ENCODE assay signal across 27 cellular contexts in genomic region chr1:84254703-84255238, GRCh38. TPM values are rescaled to one million over a fixed set of nuclear protein-coding genes. Genes with fewer than 3 reads are reported as not detected.
DNase-seq lines count a peak whose midpoint lies in the region; ATAC-seq and TF ChIP-seq lines count a peak whose summit lies in the region.
"Had no signal": no experiment of that assay in that cellular context is flagged by ENCODE, and none has a peak within 500 bp of the region (broad histone marks: within the 10 kb centered on the region; RNA-seq: fewer than 3 reads in every experiment).

No MANE protein-coding gene starts in this region.

- H3K9ac ChIP-seq in IMR-90 (ENCODE audit: low read depth, low read length), result no peak overlapping the region
- H3K9ac ChIP-seq: SK-N-SH had no signal

- peaks cover 2% of the 10 kb centered on the region for H3K36me3 Mint-ChIP-seq in chondrocyte (ENCODE audit: low read depth)
- H3K36me3 Mint-ChIP-seq in effector memory CD8-positive, alpha-beta T cell (ENCODE audit: insufficient read depth), result no peaks in the 10 kb centered on the region
- H3K36me3 Mint-ChIP-seq: activated naive CD8-positive, alpha-beta T cell treated with anti-CD3 and anti-CD28 coated beads, Interleukin-2, amount 10 ng/mL, durations not matched to agents 7 days and 5 days; CD4-positive, CD25-positive, alpha-beta regulatory T cell; stimulated activated effector memory CD8-positive, alpha-beta T cell treated with anti-CD3 and anti-CD28 coated beads, Interleukin-12 subunit alpha, Interleukin-12 subunit beta, amount 100 ng/mL, for 72 hours had no signal

- no peak for DNase-seq in IMR-90
- no peak for DNase-seq in chondrocyte (ENCODE audit: low spot score)
- no peak for DNase-seq in mucosa of descending colon
- no peak for DNase-seq in thyroid gland
- no peak for DNase-seq in effector memory CD8-positive, alpha-beta T cell
- DNase-seq in globus pallidus (ENCODE audit: low spot score), result no peak
- DNase-seq: activated CD4-positive, alpha-beta memory T cell treated with anti-CD3 and anti-CD28 coated beads, Interleukin-2, amount 10 ng/mL, durations not matched to agents 7 days and 5 days; activated CD4-positive, alpha-beta T cell treated with anti-CD3 and anti-CD28 coated beads for 1 hour; activated effector memory CD4-positive, alpha-beta T cell treated with Interleukin-2 at 50 U/mL for 16 hours; activated naive CD8-positive, alpha-beta T cell treated with anti-CD3 and anti-CD28 coated beads, Interleukin-2, amount 10 ng/mL, durations not matched to agents 7 days and 5 days; CD4-positive, CD25-positive, alpha-beta regulatory T cell; kidney; lower lobe of right lung; NCI-H1436; SK-N-SH; stimulated activated CD4-positive, alpha-beta T cell treated with anti-CD3 and anti-CD28 coated beads, Interleukin-4, amount 100 ng/mL, for 24 hours; T-helper 2 cell; uterus had no signal

- peak overlapping the region; percentile 4; the same call in 1 of the 2 replicates for H4K5ac ChIP-seq in IMR-90 (ENCODE audit: low read depth, low read length)

- no peaks in the 10 kb centered on the region for H4K20me1 ChIP-seq in IMR-90 (ENCODE audit: insufficient read depth, low read length)

- POLR2A ChIA-PET in IMR-90 (lab: Charles Lee; ENCODE audit: unreplicated experiment), result no interaction called here

- H2BK15ac ChIP-seq in IMR-90 (ENCODE audit: low read depth, low read length), result peak overlapping the region; percentile 27; the same call in 1 of the 3 replicates

- CTCF ChIA-PET in IMR-90 (lab: Yijun Ruan, JAX), result no interaction called here

- no peak overlapping the region for H2BK5ac ChIP-seq in IMR-90 (ENCODE audit: low read depth, low read length, poor library complexity, severe bottlenecking)

- in situ Hi-C loops in IMR-90 (cut with MboI; ENCODE audit: low sequenced_read_pairs), result no loop called here

- peaks cover 12% of the 10 kb centered on the region for H3K9me3 Mint-ChIP-seq in chondrocyte (ENCODE audit: low read depth)
- no peaks in the 10 kb centered on the region for H3K9me3 Mint-ChIP-seq in effector memory CD8-positive, alpha-beta T cell
- H3K9me3 Mint-ChIP-seq: activated CD4-positive, alpha-beta memory T cell treated with anti-CD3 and anti-CD28 coated beads, Interleukin-2, amount 10 ng/mL, durations not matched to agents 7 days and 5 days had no signal

- H3K27ac ChIP-seq in IMR-90 (ENCODE audit: insufficient read depth, low read length), result no peak overlapping the region
- H3K27ac ChIP-seq in thyroid gland, result peak overlapping the region; percentile 67 to 87 (median 69)
- H3K27ac ChIP-seq: lower lobe of right lung, right atrium auricular region, uterus had no signal

- H2AFZ ChIP-seq in IMR-90 (replicated peaks; ENCODE audit: low read length, poor library complexity), result no peak overlapping the region

- no peak overlapping the region for H3K56ac ChIP-seq in IMR-90 (ENCODE audit: extremely low read depth, insufficient read depth, low read length)

- H3K23ac ChIP-seq in IMR-90 (ENCODE audit: low read depth, low read length), result no peak overlapping the region

- ATAC-seq in IMR-90 (ENCODE audit: low read depth) (no peak), mucosa of descending colon (peak; percentile 73), GM18858 (IDR thresholded peaks at IDR 0.05; ENCODE audit: unreplicated experiment) (no peak), GM21360 (IDR thresholded peaks at IDR 0.05; ENCODE audit: unreplicated experiment) (no peak)
- no peak for ATAC-seq in effector memory CD8-positive, alpha-beta T cell (replicated peaks)
- ATAC-seq: GM12878; stimulated activated effector memory CD8-positive, alpha-beta T cell treated with anti-CD3 and anti-CD28 coated beads, Interleukin-12 subunit alpha, Interleukin-12 subunit beta, amount 100 ng/mL, for 72 hours had no signal

- WGBS in IMR-90 (ENCODE audit: extremely low coverage in 2 of 2, insufficient read length in 1 of 2), 2 experiments, result 100% methylated on average over 1 of the region's 2 CpGs; no CpG with 5 or more reads in 1 of the 2 experiments
- WGBS in thyroid gland, 2 donors, result 74 to 75% methylated on average over 2 of the region's 2 CpGs

- H4K91ac ChIP-seq in IMR-90 (ENCODE audit: insufficient read depth, low read depth, low read length), result no peak overlapping the region

- dilution Hi-C loops in IMR-90 (cut with HindIII; ENCODE audit: low sequenced_read_pairs, unreplicated experiment), result no loop called here

- H3K36me3 ChIP-seq in IMR-90 (ENCODE audit: control insufficient read depth, insufficient read depth, low read length), result no peaks in the 10 kb centered on the region
- H3K36me3 ChIP-seq in mucosa of descending colon (ENCODE audit: low read depth), result no peaks in the 10 kb centered on the region
- H3K36me3 ChIP-seq in thyroid gland, result no peaks in the 10 kb centered on the region
- H3K36me3 ChIP-seq: lower lobe of right lung, pancreas, right atrium auricular region, uterus had no signal

- H3K4me3 Mint-ChIP-seq in chondrocyte (ENCODE audit: unreplicated experiment), result no peak overlapping the region
- no peak overlapping the region for H3K4me3 Mint-ChIP-seq in effector memory CD8-positive, alpha-beta T cell
- H3K4me3 Mint-ChIP-seq: activated CD4-positive, alpha-beta memory T cell treated with anti-CD3 and anti-CD28 coated beads, Interleukin-2, amount 10 ng/mL, durations not matched to agents 7 days and 5 days; activated naive CD8-positive, alpha-beta T cell treated with anti-CD3 and anti-CD28 coated beads, Interleukin-2, amount 10 ng/mL, durations not matched to agents 7 days and 5 days; CD4-positive, CD25-positive, alpha-beta regulatory T cell; central memory CD8-positive, alpha-beta T cell; IgD-negative memory B cell; nephron; stimulated activated effector memory CD8-positive, alpha-beta T cell treated with anti-CD3 and anti-CD28 coated beads, Interleukin-12 subunit alpha, Interleukin-12 subunit beta, amount 100 ng/mL, for 72 hours had no signal

- H3K4me3 ChIP-seq in IMR-90 (ENCODE audit: insufficient read depth, low read depth, low read length) (no peak overlapping the region), mucosa of descending colon (no peak overlapping the region), thyroid gland (replicated peaks in 1 of 3) (no peak overlapping the region)
- H3K4me3 ChIP-seq: GM12878, lower lobe of right lung, pancreas, right atrium auricular region, uterus had no signal

- H2AK5ac ChIP-seq in IMR-90 (ENCODE audit: low read depth, low read length), result no peak overlapping the region

- TF ChIP-seq POLR2A in IMR-90 (IDR thresholded peaks at IDR 0.05; ENCODE audit: low read depth, low read length) (no peak), thyroid gland (IDR thresholded peaks at IDR 0.05) (no peak)

- peak overlapping the region; percentile 96 for H3K27ac Mint-ChIP-seq in chondrocyte (ENCODE audit: unreplicated experiment)
- H3K27ac Mint-ChIP-seq in effector memory CD8-positive, alpha-beta T cell, result no peak overlapping the region
- H3K27ac Mint-ChIP-seq: activated CD4-positive, alpha-beta memory T cell treated with anti-CD3 and anti-CD28 coated beads, Interleukin-2, amount 10 ng/mL, durations not matched to agents 7 days and 5 days; activated naive CD8-positive, alpha-beta T cell treated with anti-CD3 and anti-CD28 coated beads, Interleukin-2, amount 10 ng/mL, durations not matched to agents 7 days and 5 days; CD4-positive, CD25-positive, alpha-beta regulatory T cell; IgD-negative memory B cell; nephron; stimulated activated effector memory CD8-positive, alpha-beta T cell treated with anti-CD3 and anti-CD28 coated beads, Interleukin-12 subunit alpha, Interleukin-12 subunit beta, amount 100 ng/mL, for 72 hours had no signal

- 0 out of 2 replicates have a peak overlapping the region, but pooled peaks have one; percentile 1 for H3K14ac ChIP-seq in IMR-90 (replicated peaks; ENCODE audit: low read depth, low read length)

- H3K79me1 ChIP-seq in IMR-90 (ENCODE audit: low read depth in 1 of 2, low read length in 2 of 2), result no peaks in the 10 kb centered on the region

- no peaks in the 10 kb centered on the region for H3K27me3 Mint-ChIP-seq in chondrocyte (ENCODE audit: low read depth)
- H3K27me3 Mint-ChIP-seq in effector memory CD8-positive, alpha-beta T cell, result no peaks in the 10 kb centered on the region
- H3K27me3 Mint-ChIP-seq: activated CD4-positive, alpha-beta memory T cell treated with anti-CD3 and anti-CD28 coated beads, Interleukin-2, amount 10 ng/mL, durations not matched to agents 7 days and 5 days; activated naive CD8-positive, alpha-beta T cell treated with anti-CD3 and anti-CD28 coated beads, Interleukin-2, amount 10 ng/mL, durations not matched to agents 7 days and 5 days; CD4-positive, CD25-positive, alpha-beta regulatory T cell; central memory CD8-positive, alpha-beta T cell; IgD-negative memory B cell had no signal

- H3K27me3 ChIP-seq in IMR-90 (ENCODE audit: control insufficient read depth, insufficient read depth, low read length) (no peaks in the 10 kb centered on the region), thyroid gland (no peaks in the 10 kb centered on the region)
- H3K27me3 ChIP-seq: pancreas, right atrium auricular region, uterus had no signal

- H2BK20ac ChIP-seq in IMR-90 (ENCODE audit: low read depth, low read length), result peak overlapping the region; percentile 82; the same call in 1 of the 2 replicates

- peak overlapping the region; percentile 25; the same call in 1 of the 2 replicates for H3K18ac ChIP-seq in IMR-90 (ENCODE audit: low read depth, low read length)

- peaks cover 9% of the 10 kb centered on the region for H3K9me1 ChIP-seq in IMR-90 (ENCODE audit: insufficient read depth, low read length)

- H3K4me2 ChIP-seq in IMR-90 (ENCODE audit: low read depth, low read length), result no peak overlapping the region

- H2BK120ac ChIP-seq in IMR-90 (ENCODE audit: low read depth, low read length), result peak overlapping the region; percentile 17; the same call in 1 of the 2 replicates

- peaks cover 41% of the 10 kb centered on the region for H3K4me1 Mint-ChIP-seq in chondrocyte (ENCODE audit: low read depth)
- no peaks in the 10 kb centered on the region for H3K4me1 Mint-ChIP-seq in effector memory CD8-positive, alpha-beta T cell (ENCODE audit: low read depth in 2 of 2)
- H3K4me1 Mint-ChIP-seq: activated CD4-positive, alpha-beta memory T cell treated with anti-CD3 and anti-CD28 coated beads, Interleukin-2, amount 10 ng/mL, durations not matched to agents 7 days and 5 days; activated naive CD8-positive, alpha-beta T cell treated with anti-CD3 and anti-CD28 coated beads, Interleukin-2, amount 10 ng/mL, durations not matched to agents 7 days and 5 days; central memory CD8-positive, alpha-beta T cell; IgD-negative memory B cell; nephron; stimulated activated effector memory CD8-positive, alpha-beta T cell treated with anti-CD3 and anti-CD28 coated beads, Interleukin-12 subunit alpha, Interleukin-12 subunit beta, amount 100 ng/mL, for 72 hours had no signal

- intact Hi-C loops in IMR-90 (cut with micrococcal nuclease), result loop anchor here (5.0 kb wide), 1 partner anchor 123 kb away; no protein-coding TSS in a partner anchor
- intact Hi-C loops in mucosa of descending colon (cut with DNase I, micrococcal nuclease), result no loop called here
- intact Hi-C loops in thyroid gland (cut with DNase I), result no loop called here

- no peak for TF ChIP-seq RAD21 in IMR-90 (IDR thresholded peaks at IDR 0.05; ENCODE audit: low read length)

- TF ChIP-seq CTCF in IMR-90 (conservative IDR thresholded peaks at IDR 0.05; ENCODE audit: low read depth, low read length), result no peak
- TF ChIP-seq CTCF in chondrocyte (IDR thresholded peaks at IDR 0.05), result no peak
- TF ChIP-seq CTCF in mucosa of descending colon (IDR thresholded peaks at IDR 0.05), result no peak
- TF ChIP-seq CTCF in thyroid gland (IDR thresholded peaks at IDR 0.05), result no peak

- H4K8ac ChIP-seq in IMR-90 (ENCODE audit: low read depth in 2 of 2, low read length in 2 of 2), result no peak overlapping the region

- H3K4me1 ChIP-seq in IMR-90 (ENCODE audit: control insufficient read depth, insufficient read depth, low read length) (peaks cover 5% of the 10 kb centered on the region; the same call in 1 of the 2 replicates), mucosa of descending colon (ENCODE audit: low read depth) (peaks cover 14% of the 10 kb centered on the region), thyroid gland (peaks cover 22 to 41% of the 10 kb centered on the region in 2 donors)
- H3K4me1 ChIP-seq: lower lobe of right lung, uterus had no signal

- H2AK9ac ChIP-seq in IMR-90 (replicated peaks; ENCODE audit: low read depth, low read length, poor library complexity), result no peak overlapping the region

- no TSS peak for BruUV-seq in IMR-90 (replicated peaks; lab: Mats Ljungman, UMichigan)

- H3K4ac ChIP-seq in IMR-90 (ENCODE audit: low read depth, low read length), result peak overlapping the region; percentile 9; the same call in 1 of the 2 replicates

- no peaks in the 10 kb centered on the region for H3K9me3 ChIP-seq in IMR-90 (ENCODE audit: control insufficient read depth, insufficient read depth, low read length)
- peaks cover 5% of the 10 kb centered on the region for H3K9me3 ChIP-seq in mucosa of descending colon
- no peaks in the 10 kb centered on the region for H3K9me3 ChIP-seq in thyroid gland
- H3K9me3 ChIP-seq: pancreas, right atrium auricular region, uterus had no signal

RNA-seq across cellular contexts. Expression of gene SAMD13, which starts 46.7 kb away (rescaled TPM):
- 0.36 and 0.56 TPM in 2 replicates for total RNA-seq in IMR-90 (2012; rRNA removed)
- 0.27 and 0.34 TPM in 2 replicates for polyA plus RNA-seq in IMR-90 (2012; rRNA removed)
- polyA plus RNA-seq in IMR-90 (2012; cell fraction: cytosol; rRNA removed), result 0.17 TPM in 1 of 2 replicates, not detected in the other
- polyA plus RNA-seq in IMR-90 (2012; cell fraction: nucleus; rRNA removed; ENCODE audit: low replicate concordance), result 0.16 TPM in 1 of 2 replicates, not detected in the other
- total RNA-seq in chondrocyte, result 0.65 to 1.4 TPM (median 0.92 TPM) in 3 replicates
- 10 to 100 TPM in 2 of 3 donors, 1 to 10 TPM in 1; 6.8 to 35.9 (median 21.0) TPM for total RNA-seq in mucosa of descending colon
- 1 to 10 TPM; 5.6 to 9.5 (median 5.9) TPM for total RNA-seq in thyroid gland
- total RNA-seq: CD4-positive, CD25-positive, alpha-beta regulatory T cell had no signal
- polyA plus RNA-seq: IgD-negative memory B cell had no signal
